In the genomic region with DNA sequence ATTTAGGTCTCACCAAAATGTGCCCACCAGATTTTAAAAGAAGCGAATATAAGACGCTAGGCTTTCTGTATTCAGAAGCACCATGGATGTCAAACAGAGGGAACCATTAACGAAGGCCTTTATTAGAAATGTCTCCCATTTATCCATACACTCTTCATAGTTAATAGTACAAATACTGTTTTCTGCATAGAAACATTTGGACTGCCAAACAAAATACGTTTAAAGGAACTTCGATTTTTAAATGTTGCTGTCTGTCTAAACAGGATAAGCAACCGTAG, we compare ENCODE assay signal across 8 cellular contexts. TPM values are rescaled to one million over a fixed set of nuclear protein-coding genes. Genes with fewer than 3 reads are reported as not detected.
DNase-seq lines count a peak whose midpoint lies in the region; ATAC-seq and TF ChIP-seq lines count a peak whose summit lies in the region.

No MANE protein-coding gene starts in this region.

- H3K4me1 ChIP-seq in ES-I3 (ENCODE audit: insufficient read depth, low read length) (no peaks in the 10 kb centered on the region), NT2/D1 (ENCODE audit: insufficient read depth, insufficient read length) (no peaks in the 10 kb centered on the region), endodermal cell (ENCODE audit: control insufficient read depth, insufficient read depth, low read length) (peaks cover 12% of the 10 kb centered on the region), osteoblast (ENCODE audit: insufficient read depth, low read length) (peaks cover 16% of the 10 kb centered on the region)

- no peaks in the 10 kb centered on the region for H4K20me1 ChIP-seq in osteoblast (ENCODE audit: insufficient read depth, low read length)

- no peaks in the 10 kb centered on the region for H3K36me3 ChIP-seq in ES-I3 (ENCODE audit: insufficient read depth, low read length)
- H3K36me3 ChIP-seq in NT2/D1 (ENCODE audit: insufficient read depth, insufficient read length, low read length) = no peaks in the 10 kb centered on the region
- no peaks in the 10 kb centered on the region for H3K36me3 ChIP-seq in endodermal cell (ENCODE audit: control insufficient read depth, insufficient read depth, low read length)
- no peaks in the 10 kb centered on the region for H3K36me3 ChIP-seq in osteoblast (ENCODE audit: insufficient read depth, low read length)

- peak overlapping the region; percentile 82 for H2AFZ ChIP-seq in osteoblast (ENCODE audit: low read length)

- no peaks in the 10 kb centered on the region for H3K27me3 Mint-ChIP-seq in endodermal cell (ENCODE audit: insufficient read depth)

- H3K4me3 ChIP-seq in NT2/D1 (ENCODE audit: insufficient read length, low read depth) (peak overlapping the region; percentile 71), endodermal cell (ENCODE audit: low read length) (peak overlapping the region; percentile 94), osteoblast (ENCODE audit: insufficient read depth, low read length) (peak overlapping the region; percentile 83)

- peak overlapping the region; percentile 83 for H3K4me2 ChIP-seq in osteoblast (ENCODE audit: insufficient read depth, low read length)

- H3K79me2 ChIP-seq in osteoblast (ENCODE audit: insufficient read depth, low read length) = no peaks in the 10 kb centered on the region

- H3K4me1 Mint-ChIP-seq in endodermal cell = peaks cover 19% of the 10 kb centered on the region

- 0 to 13% methylated on average over 4 to 6 of the region's 6 CpGs for WGBS in endodermal cell (ENCODE audit: insufficient coverage in 1 of 2, insufficient read length in 1 of 2), 2 experiments

- H3K9me3 ChIP-seq in ES-I3 (ENCODE audit: control insufficient read depth, insufficient read depth, low read length) (no peaks in the 10 kb centered on the region), NT2/D1 (ENCODE audit: insufficient read depth, low read length) (no peaks in the 10 kb centered on the region), endodermal cell (ENCODE audit: control insufficient read depth, low read length) (no peaks in the 10 kb centered on the region), osteoblast (ENCODE audit: low read depth, low read length) (no peaks in the 10 kb centered on the region)

- no peaks in the 10 kb centered on the region for H3K36me3 Mint-ChIP-seq in endodermal cell (ENCODE audit: low read depth)

- TF ChIP-seq CTCF in endodermal cell (conservative IDR thresholded peaks at IDR 0.05) (no peak), osteoblast (IDR thresholded peaks at IDR 0.05; ENCODE audit: extremely low read depth, low read depth, low read length) (no peak)

- H3K27ac Mint-ChIP-seq in endodermal cell = peak overlapping the region; percentile 95

- DNase-seq in NT2/D1 (ENCODE audit: low read depth, low spot score) (no peak), endodermal cell (no peak), osteoblast (ENCODE audit: insufficient read length, low spot score, missing footprints) (no peak), cerebellar cortex (ENCODE audit: low spot score) (no peak), T-helper 9 cell (no peak), dermis blood vessel endothelial cell (no peak)

- H3K27me3 ChIP-seq in NT2/D1 (ENCODE audit: insufficient read depth, insufficient read length) (no peaks in the 10 kb centered on the region), endodermal cell (ENCODE audit: control insufficient read depth, insufficient read depth, low read length, poor library complexity, severe bottlenecking) (no peaks in the 10 kb centered on the region), osteoblast (ENCODE audit: insufficient read depth, low read length) (no peaks in the 10 kb centered on the region)

- no peaks in the 10 kb centered on the region for H3K9me3 Mint-ChIP-seq in endodermal cell

- H3K9ac ChIP-seq in ES-I3 (ENCODE audit: low read depth, low read length) = peak overlapping the region; percentile 97
- peak overlapping the region; percentile 70 for H3K9ac ChIP-seq in NT2/D1 (ENCODE audit: insufficient read length, low read depth)
- peak overlapping the region; percentile 88 for H3K9ac ChIP-seq in endodermal cell (ENCODE audit: extremely low read depth, low read length, poor library complexity, severe bottlenecking)

- peak overlapping the region; percentile 72 for H3K4me3 Mint-ChIP-seq in endodermal cell

- H3K27ac ChIP-seq in endodermal cell (ENCODE audit: low read depth, low read length) = peak overlapping the region; percentile 90
- H3K27ac ChIP-seq in osteoblast (ENCODE audit: low read depth, low read length) = peak overlapping the region; percentile 91

- no peak for ATAC-seq in HG03460 (IDR thresholded peaks at IDR 0.05; ENCODE audit: unreplicated experiment)

RNA-seq across cellular contexts. Expression of gene HFE, which starts 32.6 kb away (rescaled TPM):
- total RNA-seq in endodermal cell = 1 to 10 TPM; 1.8 to 2.1 TPM
- polyA plus RNA-seq in endodermal cell (2013, experiment 1 of 2) = 2.7 TPM
- polyA plus RNA-seq in endodermal cell (2013, experiment 2 of 2) = 1.7 TPM
- total RNA-seq in osteoblast = 14.1 and 15.9 TPM in 2 replicates
- 2.2 and 6.2 TPM in 2 replicates for total RNA-seq in dermis blood vessel endothelial cell
